ENCODE assay signal across 8 cellular contexts in the genomic region with DNA sequence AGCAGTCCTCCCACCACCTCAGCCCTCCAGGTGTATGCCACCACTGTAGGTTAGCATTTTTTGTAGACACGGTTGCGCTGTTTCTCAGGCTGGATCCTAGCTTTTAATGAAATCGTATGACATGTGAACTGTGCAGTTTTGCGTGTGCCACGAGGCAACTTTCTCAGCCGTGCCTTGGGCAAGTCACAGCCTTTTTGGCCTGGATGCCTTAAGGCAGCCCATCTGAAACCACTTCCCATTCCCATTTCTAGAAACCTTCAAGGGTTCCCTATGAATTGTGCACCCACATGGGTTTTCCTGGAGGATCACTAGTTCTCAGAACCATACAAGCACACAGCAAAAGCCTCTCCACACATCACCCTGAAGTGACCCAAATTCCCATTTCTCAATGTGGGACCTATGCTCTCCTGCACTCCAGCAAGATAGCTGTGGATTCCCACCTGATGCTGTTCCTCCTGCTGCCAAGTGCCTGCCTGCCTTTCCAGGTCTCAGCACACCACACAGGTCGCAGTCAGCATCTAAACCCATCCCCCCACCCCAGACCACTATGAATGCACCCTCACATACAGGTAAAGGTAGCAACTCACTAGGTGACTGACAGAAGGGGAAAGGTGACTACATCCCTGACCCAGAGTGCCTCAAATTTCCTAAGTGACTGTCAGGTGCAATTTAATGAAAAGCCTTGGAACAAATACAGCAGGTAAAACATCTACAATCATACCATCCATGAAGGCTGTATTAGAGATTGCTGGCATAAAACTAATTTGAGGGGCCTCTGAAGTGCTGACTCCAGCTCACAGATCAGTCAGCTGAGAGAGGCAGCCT. TPM values are rescaled to one million over a fixed set of nuclear protein-coding genes. Genes with fewer than 3 reads are reported as not detected.
DNase-seq lines count a peak whose midpoint lies in the region; ATAC-seq, FAIRE-seq and TF ChIP-seq lines count a peak whose summit lies in the region.

No MANE protein-coding gene starts in this region.

- no peaks in the 10 kb centered on the region for H3K9me3 Mint-ChIP-seq in activated T-helper 2 cell treated with anti-CD3 and anti-CD28 coated beads, Interferon-gamma antibody, Interleukin-2, Interleukin-4, amounts not matched to agents 10 μg/mL and 5 μg/mL and 100 μg/mL, durations not matched to agents 14 hours and 24 hours and 36 hours
- H3K9me3 Mint-ChIP-seq in nephron = no peaks in the 10 kb centered on the region

- H3K36me3 ChIP-seq in small intestine (ENCODE audit: control insufficient read depth in 2 of 2, insufficient read depth in 2 of 2, low read length in 2 of 2) = peaks cover 9 to 10% of the 10 kb centered on the region in 2 donors

- H3K9me3 ChIP-seq in small intestine (ENCODE audit: control insufficient read depth, low read depth) = no peaks in the 10 kb centered on the region

- H3K4me3 ChIP-seq in small intestine (ENCODE audit: low read depth in 1 of 2, low read length in 2 of 2) = no peak overlapping the region

- H3K27me3 Mint-ChIP-seq in activated T-helper 2 cell treated with anti-CD3 and anti-CD28 coated beads, Interferon-gamma antibody, Interleukin-2, Interleukin-4, amounts not matched to agents 10 μg/mL and 5 μg/mL and 100 μg/mL, durations not matched to agents 14 hours and 24 hours and 36 hours (ENCODE audit: low read depth) = no peaks in the 10 kb centered on the region
- H3K27me3 Mint-ChIP-seq in nephron (ENCODE audit: low read depth) = no peaks in the 10 kb centered on the region

- DNase-seq in DMS53 (lab: John Stamatoyannopoulos, UW) (peak; percentile 36), DMS53 treated with DMSO at 0.1 percent for 48 hours (lab: John Stamatoyannopoulos, UW; ENCODE audit: unreplicated experiment) (no peak), HK-2 (ENCODE audit: unreplicated experiment) (peak; percentile 32), NCI-H226 (no peak), small intestine (no peak)
- DNase-seq in activated T-helper 2 cell treated with anti-CD3 and anti-CD28 coated beads, Interferon-gamma antibody, Interleukin-2, Interleukin-4, amounts not matched to agents 10 μg/mL and 5 μg/mL and 100 μg/mL, durations not matched to agents 14 hours and 24 hours and 36 hours (ENCODE audit: low spot score) = no peak

- no peak overlapping the region for H3K4me3 Mint-ChIP-seq in activated T-helper 2 cell treated with anti-CD3 and anti-CD28 coated beads, Interferon-gamma antibody, Interleukin-2, Interleukin-4, amounts not matched to agents 10 μg/mL and 5 μg/mL and 100 μg/mL, durations not matched to agents 14 hours and 24 hours and 36 hours (ENCODE audit: low read depth)
- H3K4me3 Mint-ChIP-seq in nephron = no peak overlapping the region

- 58 to 72% (median 64%) methylated on average over 7 of the region's 7 CpGs for WGBS in small intestine, 3 donors

- H3K36me3 Mint-ChIP-seq in activated T-helper 2 cell treated with anti-CD3 and anti-CD28 coated beads, Interferon-gamma antibody, Interleukin-2, Interleukin-4, amounts not matched to agents 10 μg/mL and 5 μg/mL and 100 μg/mL, durations not matched to agents 14 hours and 24 hours and 36 hours (ENCODE audit: low read depth) = peaks cover 48% of the 10 kb centered on the region
- peaks cover 41% of the 10 kb centered on the region for H3K36me3 Mint-ChIP-seq in nephron (ENCODE audit: low read depth)

- intact Hi-C loops in activated T-helper 2 cell treated with anti-CD3 and anti-CD28 coated beads, Interferon-gamma antibody, Interleukin-2, Interleukin-4, amounts not matched to agents 10 μg/mL and 5 μg/mL and 100 μg/mL, durations not matched to agents 14 hours and 24 hours and 36 hours (cut with micrococcal nuclease) = loop anchor here (1.0 to 10.0 kb wide), 3 partner anchors 38 to 258 kb away; a partner anchor contains a TSS

- FAIRE-seq in small intestine (lab: Jason Lieb, UNC) = no peak

- H3K27ac Mint-ChIP-seq in activated T-helper 2 cell treated with anti-CD3 and anti-CD28 coated beads, Interferon-gamma antibody, Interleukin-2, Interleukin-4, amounts not matched to agents 10 μg/mL and 5 μg/mL and 100 μg/mL, durations not matched to agents 14 hours and 24 hours and 36 hours = peak overlapping the region; percentile 52
- peak overlapping the region in 2 of 3 experiments; percentile 85 for H3K27ac Mint-ChIP-seq in nephron

- ATAC-seq in HG03439 (IDR thresholded peaks at IDR 0.05; ENCODE audit: unreplicated experiment) = no peak

- no peaks in the 10 kb centered on the region for H3K27me3 ChIP-seq in small intestine (ENCODE audit: control insufficient read depth in 2 of 2, insufficient read depth in 2 of 2, low read length in 2 of 2)

- H3K27ac ChIP-seq in small intestine (ENCODE audit: low read depth in 1 of 2, low read length in 1 of 2) = no peak overlapping the region

- TF ChIP-seq CTCF in nephron (IDR thresholded peaks at IDR 0.05; ENCODE audit: unreplicated experiment in 3 of 3) = no peak

- H3K4me1 ChIP-seq in small intestine (ENCODE audit: control insufficient read depth in 2 of 2, insufficient read depth in 1 of 2, low read depth in 1 of 2, low read length in 1 of 2) = peaks cover 0 to 3% of the 10 kb centered on the region in 2 donors

- H3K4me1 Mint-ChIP-seq in activated T-helper 2 cell treated with anti-CD3 and anti-CD28 coated beads, Interferon-gamma antibody, Interleukin-2, Interleukin-4, amounts not matched to agents 10 μg/mL and 5 μg/mL and 100 μg/mL, durations not matched to agents 14 hours and 24 hours and 36 hours (ENCODE audit: low read depth) = peaks cover 24% of the 10 kb centered on the region
- peaks cover 58% of the 10 kb centered on the region for H3K4me1 Mint-ChIP-seq in nephron

RNA-seq across cellular contexts. Expression of a gene that starts 28.8 kb away (rescaled TPM):
- total RNA-seq in activated T-helper 2 cell treated with anti-CD3 and anti-CD28 coated beads, Interferon-gamma antibody, Interleukin-2, Interleukin-4, amounts not matched to agents 10 μg/mL and 5 μg/mL and 100 μg/mL, durations not matched to agents 14 hours and 24 hours and 36 hours = 225 and 231 TPM in 2 replicates
- 10 to 100 TPM; 67.8 to 79.4 (median 78.7) TPM for polyA plus RNA-seq in small intestine

RNA-seq across cellular contexts. Expression of a gene that starts 29.0 kb away (rescaled TPM):
- 30.0 and 33.0 TPM in 2 replicates for total RNA-seq in activated T-helper 2 cell treated with anti-CD3 and anti-CD28 coated beads, Interferon-gamma antibody, Interleukin-2, Interleukin-4, amounts not matched to agents 10 μg/mL and 5 μg/mL and 100 μg/mL, durations not matched to agents 14 hours and 24 hours and 36 hours
- 10 to 100 TPM; 10.5 to 14.1 (median 13.8) TPM for polyA plus RNA-seq in small intestine

Comparison
In these comparisons a context has a peak if more than half of its experiments do, and no peak if none do; other contexts are left out.
1. DNase-seq: peak in DMS53 (single experiment) and HK-2 (single experiment); none in DMS53 treated with DMSO at 0.1 percent for 48 hours (single experiment), activated T-helper 2 cell treated with anti-CD3 and anti-CD28 coated beads, Interferon-gamma antibody, Interleukin-2, Interleukin-4, amounts not matched to agents 10 μg/mL and 5 μg/mL and 100 μg/mL, durations not matched to agents 14 hours and 24 hours and 36 hours (single experiment), NCI-H226 (single experiment) and small intestine (single experiment).